8 cellular contexts compared by ENCODE assay signal in the genomic region with DNA sequence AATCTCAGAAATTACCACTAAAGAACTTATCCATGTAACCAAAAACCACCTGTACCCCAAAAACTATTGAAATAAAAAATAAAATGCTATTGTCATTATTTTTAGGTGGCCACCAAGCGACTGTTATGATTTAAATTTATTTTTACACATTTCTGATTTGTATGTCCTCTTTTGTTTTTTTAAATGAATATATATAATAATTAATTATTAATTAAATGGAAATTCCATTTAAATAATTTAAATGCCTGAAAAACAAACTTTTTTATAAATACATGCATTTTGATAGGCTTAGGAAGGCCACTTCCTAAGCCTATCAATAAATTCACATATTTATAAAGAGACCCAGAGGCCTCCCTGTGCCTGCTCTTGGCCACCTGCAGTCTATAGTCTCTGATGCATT.
"Had no signal": no experiment of that assay in that cellular context is flagged by ENCODE, and none has a peak within 500 bp of the region (broad histone marks: within the 10 kb centered on the region; RNA-seq: fewer than 3 reads in every experiment).

No MANE protein-coding gene starts in this region.

- DNase-seq: IMR-90, KBM-7, KG1 had no signal

- ATAC-seq: HepG2, K562 had no signal

- H3K36me3 Mint-ChIP-seq: IgD-negative memory B cell had no signal

- H3K27ac ChIP-seq: HL-60, KMS-11 had no signal

- H3K4me2 ChIP-seq: KMS-11 had no signal

- H3K27ac Mint-ChIP-seq: IgD-negative memory B cell had no signal

- H3K9me3 Mint-ChIP-seq: IgD-negative memory B cell had no signal

- H3K9ac ChIP-seq: KMS-11 had no signal

- H3K4me3 Mint-ChIP-seq: IgD-negative memory B cell had no signal

- H3K4me3 ChIP-seq: K562 had no signal
